ENCODE assay signal across 27 cellular contexts in genomic region chr16:49315602-49316001, GRCh38. TPM values are rescaled to one million over a fixed set of nuclear protein-coding genes. Genes with fewer than 3 reads are reported as not detected.
"Had no signal": no experiment of that assay in that cellular context is flagged by ENCODE, and none has a peak within 500 bp of the region (broad histone marks: within the 10 kb centered on the region; RNA-seq: fewer than 3 reads in every experiment).

No MANE protein-coding gene starts in this region.

- H3K4me1 ChIP-seq: stomach, suprapubic skin, testis, thyroid gland, tibial artery, tibial nerve, transverse colon, upper lobe of left lung, upper lobe of right lung, uterus, vagina had no signal

- DNase-seq: stimulated activated CD4-positive, alpha-beta T cell treated with anti-CD3 and anti-CD28 coated beads, Interleukin-2, amount 100 ng/mL, for 48 hours; stimulated activated CD4-positive, alpha-beta T cell treated with anti-CD3 and anti-CD28 coated beads, Interleukin-4, amount 100 ng/mL, for 1 hour; stimulated activated CD4-positive, alpha-beta T cell treated with anti-CD3 and anti-CD28 coated beads, Interleukin-4, amount 100 ng/mL, for 24 hours; stimulated activated CD8-positive, alpha-beta memory T cell treated with anti-CD3 and anti-CD28 coated beads, Interleukin-4, amount 100 ng/mL, for 48 hours; stimulated activated naive B cell treated with anti-CD40 and anti-IgM and Interleukin-4, amounts not matched to agents 10 μg/mL and 1 μg/mL and 100 μg/mL, for 72 hours; stimulated activated naive CD4-positive, alpha-beta T cell; stimulated activated naive CD4-positive, alpha-beta T cell treated with Interleukin-2 at 50 U/mL for 16 hours; stimulated activated naive CD8-positive, alpha-beta T cell treated with anti-CD3 and anti-CD28 coated beads, Interleukin-15, amount 100 ng/mL, for 72 hours; stimulated activated naive CD8-positive, alpha-beta T cell treated with anti-CD3 and anti-CD28 coated beads, Interleukin-15, Interleukin-2, amounts not matched to agents 100 U/mL and 50 U/mL, for 24 hours; stomach; substantia nigra; testis; thyroid gland; tibial artery; transverse colon; trophoblast cell; upper lobe of left lung; upper lobe of right lung; uterus had no signal

- H3K27ac ChIP-seq: stomach, suprapubic skin, testis, thoracic aorta, thyroid gland, tibial artery, tibial nerve, transverse colon, upper lobe of left lung, upper lobe of right lung, uterus, vagina had no signal

- H3K9me3 ChIP-seq: suprapubic skin, testis, thoracic aorta, thyroid gland, transverse colon, upper lobe of left lung, upper lobe of right lung, uterus, vagina had no signal

- H3K27me3 ChIP-seq: testis, thyroid gland, tibial artery, tibial nerve, upper lobe of left lung, uterus, vagina had no signal

- H3K4me3 ChIP-seq: stomach, suprapubic skin, testis, thoracic aorta, thyroid gland, tibial artery, tibial nerve, transverse colon, upper lobe of left lung, upper lobe of right lung, uterus, vagina had no signal

- H3K36me3 ChIP-seq: stomach, suprapubic skin, thoracic aorta, thyroid gland, tibial artery, tibial nerve, transverse colon, upper lobe of left lung, upper lobe of right lung, uterus, vagina had no signal

RNA-seq across cellular contexts. Expression of gene CBLN1, which starts 34.0 kb away (rescaled TPM):
- total RNA-seq: vagina had no signal

RNA-seq across cellular contexts. Expression of gene C16orf78, which starts 58.0 kb away (rescaled TPM):
- total RNA-seq: stomach, subcutaneous adipose tissue, suprapubic skin, temporal lobe, thoracic aorta, thyroid gland, tibial nerve, transverse colon, upper lobe of left lung, upper lobe of right lung, ureter, urinary bladder, uterus, vagina had no signal
